ENCODE assay signal across 9 cellular contexts in genomic region chr5:175797521-175798038, GRCh38.
DNase-seq lines count a peak whose midpoint lies in the region; ATAC-seq, FAIRE-seq and TF ChIP-seq lines count a peak whose summit lies in the region.
"Had no signal": no experiment of that assay in that cellular context is flagged by ENCODE, and none has a peak within 500 bp of the region (broad histone marks: within the 10 kb centered on the region; RNA-seq: fewer than 3 reads in every experiment).

No MANE protein-coding gene starts in this region.

- H3K4me1 Mint-ChIP-seq in astrocyte (ENCODE audit: low read depth, unreplicated experiment) (peaks cover 12% of the 10 kb centered on the region), neural crest cell (peaks cover 30% of the 10 kb centered on the region)

- H4K20me1 ChIP-seq in astrocyte (ENCODE audit: insufficient read depth, low read length): no peaks in the 10 kb centered on the region

- no peaks in the 10 kb centered on the region for H3K9me3 ChIP-seq in astrocyte (ENCODE audit: insufficient read depth, low read depth, low read length)

- peaks cover 4% of the 10 kb centered on the region for H3K4me1 ChIP-seq in astrocyte (ENCODE audit: insufficient read depth, low read length)

- no peak overlapping the region for H3K9ac ChIP-seq in astrocyte (ENCODE audit: low read length)

- POLR2A ChIA-PET in RWPE1 (lab: Yijun Ruan, JAX; ENCODE audit: low non-redundant PET): no interaction called here

- H3K27me3 ChIP-seq in astrocyte (ENCODE audit: insufficient read depth, low read length): peaks cover 20% of the 10 kb centered on the region

- no peaks in the 10 kb centered on the region for H3K79me2 ChIP-seq in astrocyte (ENCODE audit: insufficient read depth, low read length)

- H3K9me3 Mint-ChIP-seq in astrocyte (ENCODE audit: unreplicated experiment) (no peaks in the 10 kb centered on the region), neural crest cell (no peaks in the 10 kb centered on the region)

- H3K4me3 ChIP-seq in astrocyte (ENCODE audit: insufficient read depth, low read depth, low read length): no peak overlapping the region

- H3K27me3 Mint-ChIP-seq in astrocyte (ENCODE audit: low read depth, unreplicated experiment): peaks cover 43% of the 10 kb centered on the region
- H3K27me3 Mint-ChIP-seq in neural crest cell (ENCODE audit: low read depth): peaks cover 47% of the 10 kb centered on the region

- H3K27ac ChIP-seq in astrocyte (ENCODE audit: low read depth, low read length) (no peak overlapping the region), RWPE1 (no peak overlapping the region)

- no peak for TF ChIP-seq CTCF in astrocyte (IDR thresholded peaks at IDR 0.05; ENCODE audit: insufficient read depth, low read depth, low read length)
- no peak for TF ChIP-seq CTCF in neural crest cell (conservative IDR thresholded peaks at IDR 0.05)
- no peak for TF ChIP-seq CTCF in RWPE1 (conservative IDR thresholded peaks at IDR 0.05; ENCODE audit: low read depth)

- no peak overlapping the region for H2AFZ ChIP-seq in astrocyte (ENCODE audit: low read depth, low read length)

- no peak for ATAC-seq in GM18868 (IDR thresholded peaks at IDR 0.05; ENCODE audit: unreplicated experiment)

- CTCF ChIA-PET in RWPE1 (lab: Yijun Ruan, JAX): interaction anchor here (0.5 to 1.3 kb wide), 5 partner anchors 10 to 185 kb away, joined by 3 to 5 read pairs (median 3); no protein-coding TSS in a partner anchor

- H3K27ac Mint-ChIP-seq in astrocyte (ENCODE audit: unreplicated experiment) (peak overlapping the region; percentile 68), neural crest cell (ENCODE audit: unreplicated experiment) (no peak overlapping the region)
- H3K27ac Mint-ChIP-seq: activated CD8-positive, alpha-beta T cell treated with anti-CD3 and anti-CD28 coated beads, Interleukin-2, amount 10 ng/mL, durations not matched to agents 7 days and 5 days had no signal

- peak overlapping the region; percentile 78 for H3K4me3 Mint-ChIP-seq in astrocyte (ENCODE audit: unreplicated experiment)
- H3K4me3 Mint-ChIP-seq in neural crest cell: peak overlapping the region; percentile 86
- H3K4me3 Mint-ChIP-seq: activated CD8-positive, alpha-beta T cell treated with anti-CD3 and anti-CD28 coated beads, Interleukin-2, amount 10 ng/mL, durations not matched to agents 7 days and 5 days had no signal

- peak overlapping the region; percentile 82 for H3K4me2 ChIP-seq in astrocyte (ENCODE audit: low read length)

- H3K36me3 Mint-ChIP-seq in astrocyte (ENCODE audit: low read depth, unreplicated experiment) (no peaks in the 10 kb centered on the region), neural crest cell (ENCODE audit: low read depth) (no peaks in the 10 kb centered on the region)

- peak; percentile 44 for DNase-seq in DMS79 treated with DMSO at 0.1 percent for 48 hours (lab: John Stamatoyannopoulos, UW)
- peak; percentile 5 for DNase-seq in NCI-H2081 treated with DMSO at 0.1 percent for 48 hours (lab: John Stamatoyannopoulos, UW)
- DNase-seq in astrocyte (ENCODE audit: low read depth): no peak
- peak; percentile 27 for DNase-seq in neural crest cell (ENCODE audit: low read depth, low spot score)
- no peak for DNase-seq in activated CD4-positive, alpha-beta T cell treated with anti-CD3 and anti-CD28 coated beads, Interleukin-2, amount 50 U/mL, for 1 hour
- no peak for DNase-seq in NK-92 (lab: John Stamatoyannopoulos, UW; ENCODE audit: unreplicated experiment)
- DNase-seq in RWPE1 (ENCODE audit: low spot score): no peak

- FAIRE-seq in astrocyte (lab: Jason Lieb, UNC): no peak

- no peaks in the 10 kb centered on the region for H3K36me3 ChIP-seq in astrocyte (ENCODE audit: insufficient read depth, low read length)

Comparison
In these comparisons a context has a peak if more than half of its experiments do, and no peak if none do; other contexts are left out.
1. DNase-seq: peak in DMS79 treated with DMSO at 0.1 percent for 48 hours (single experiment), NCI-H2081 treated with DMSO at 0.1 percent for 48 hours (single experiment) and neural crest cell (single experiment); none in astrocyte (single experiment), activated CD4-positive, alpha-beta T cell treated with anti-CD3 and anti-CD28 coated beads, Interleukin-2, amount 50 U/mL, for 1 hour (single experiment), NK-92 (single experiment) and RWPE1 (single experiment).